ENCODE assay signal across 14 cellular contexts in genomic region chr10:34314457-34314856, GRCh38.
DNase-seq lines count a peak whose midpoint lies in the region; ATAC-seq, FAIRE-seq and TF ChIP-seq lines count a peak whose summit lies in the region.
"Had no signal": no experiment of that assay in that cellular context is flagged by ENCODE, and none has a peak within 500 bp of the region (broad histone marks: within the 10 kb centered on the region; RNA-seq: fewer than 3 reads in every experiment).

No MANE protein-coding gene starts in this region.

- FAIRE-seq in HepG2 (lab: Jason Lieb, UNC): no peak
- FAIRE-seq: D721Med, H54 had no signal

- H3K9ac ChIP-seq in HepG2 (ENCODE audit: insufficient read depth, low read depth, low read length) (no peak overlapping the region), IMR-90 (ENCODE audit: low read depth, low read length) (no peak overlapping the region), mesendoderm (ENCODE audit: low read length) (no peak overlapping the region)

- in situ Hi-C loops in HepG2 (cut with HindIII; ENCODE audit: extremely low pct_ligation_motif_present, low pct_unique_long_range_greater_than_20kb) (no loop called here), IMR-90 (cut with MboI; ENCODE audit: low sequenced_read_pairs) (no loop called here), KBM-7 (cut with MboI; ENCODE audit: low pct_unique_long_range_greater_than_20kb, low sequenced_read_pairs) (no loop called here)

- H3K4me1 ChIP-seq in HepG2 (ENCODE audit: insufficient read depth, low read length) (peaks cover 3% of the 10 kb centered on the region; the same call in 1 of the 2 replicates), right lobe of liver (no peaks in the 10 kb centered on the region), IMR-90 (ENCODE audit: control insufficient read depth, insufficient read depth, low read length) (peaks cover 6% of the 10 kb centered on the region), mesendoderm (ENCODE audit: control insufficient read depth, low read depth, low read length) (peaks cover 2% of the 10 kb centered on the region)

- TF ChIP-seq CTCF in HepG2 (CRISPR knock-in tag; IDR thresholded peaks at IDR 0.05) (no peak), right lobe of liver (IDR thresholded peaks at IDR 0.05) (no peak), IMR-90 (conservative IDR thresholded peaks at IDR 0.05; ENCODE audit: low read depth, low read length) (no peak)

- intact Hi-C loops in HepG2 (cut with micrococcal nuclease; ENCODE audit: unreplicated experiment) (no loop called here), right lobe of liver (cut with DNase I) (no loop called here), IMR-90 (cut with micrococcal nuclease) (no loop called here)

- H3K27me3 Mint-ChIP-seq in activated CD4-positive, alpha-beta memory T cell treated with anti-CD3 and anti-CD28 coated beads, Interleukin-2, amount 10 ng/mL, durations not matched to agents 7 days and 5 days: no peaks in the 10 kb centered on the region
- H3K27me3 Mint-ChIP-seq: B cell; CD4-positive, alpha-beta memory T cell had no signal

- BruUV-seq in HepG2 (replicated peaks; lab: Mats Ljungman, UMichigan): no TSS peak
- BruUV-seq in IMR-90 (replicated peaks; lab: Mats Ljungman, UMichigan): no TSS peak

- no peak overlapping the region for H4K8ac ChIP-seq in IMR-90 (ENCODE audit: low read depth in 2 of 2, low read length in 2 of 2)
- H4K8ac ChIP-seq in mesendoderm (ENCODE audit: low read depth, low read length): no peak overlapping the region

- TF ChIP-seq EP300 in HepG2 (IDR thresholded peaks at IDR 0.05; ENCODE audit: low read depth in 2 of 2, low read length in 2 of 2) (no peak), HepG2 (CRISPR knock-in tag; IDR thresholded peaks at IDR 0.05; ENCODE audit: borderline replicate concordance) (no peak)

- 97% methylated on average over 5 of the region's 5 CpGs for WGBS in HepG2 (ENCODE audit: low lambda C conversion rate)
- WGBS in right lobe of liver (ENCODE audit: insufficient coverage, low coverage, low lambda C conversion rate, missing lambda C conversion rate): 100% methylated on average over 4 of the region's 5 CpGs
- WGBS in IMR-90 (ENCODE audit: extremely low coverage in 2 of 2, insufficient read length in 1 of 2), 2 experiments: 100% methylated on average over 2 of the region's 5 CpGs; no CpG with 5 or more reads in 1 of the 2 experiments
- no CpG with 5 or more reads among the region's 5 CpGs for WGBS in mesendoderm (ENCODE audit: extremely low coverage, insufficient coverage, low lambda C conversion rate)

- H3K27me3 ChIP-seq in HepG2 (ENCODE audit: control insufficient read depth in 1 of 2, insufficient read depth in 2 of 2, low read length in 2 of 2) (no peaks in the 10 kb centered on the region), right lobe of liver (no peaks in the 10 kb centered on the region), IMR-90 (ENCODE audit: control insufficient read depth, insufficient read depth, low read length) (no peaks in the 10 kb centered on the region), mesendoderm (ENCODE audit: insufficient read depth, low read length, poor library complexity) (no peaks in the 10 kb centered on the region)

- H3K4ac ChIP-seq in IMR-90 (ENCODE audit: low read depth, low read length) (no peak overlapping the region), mesendoderm (ENCODE audit: low read depth, low read length) (no peak overlapping the region)

- H3K4me1 Mint-ChIP-seq in activated CD4-positive, alpha-beta memory T cell treated with anti-CD3 and anti-CD28 coated beads, Interleukin-2, amount 10 ng/mL, durations not matched to agents 7 days and 5 days: no peaks in the 10 kb centered on the region
- H3K4me1 Mint-ChIP-seq: B cell had no signal

- H3K27ac Mint-ChIP-seq in activated CD4-positive, alpha-beta memory T cell treated with anti-CD3 and anti-CD28 coated beads, Interleukin-2, amount 10 ng/mL, durations not matched to agents 7 days and 5 days: no peak overlapping the region
- H3K27ac Mint-ChIP-seq: B cell; CD4-positive, alpha-beta memory T cell had no signal

- no peak overlapping the region for H3K23ac ChIP-seq in IMR-90 (ENCODE audit: low read depth, low read length)
- no peak overlapping the region for H3K23ac ChIP-seq in mesendoderm (ENCODE audit: low read length)

- CTCF ChIA-PET in HepG2 (lab: Yijun Ruan, JAX; ENCODE audit: low intra/inter-chr PET ratio, low total read pairs): no interaction called here
- CTCF ChIA-PET in IMR-90 (lab: Yijun Ruan, JAX): interaction anchor here (0.6 kb wide), 1 partner anchor 11 kb away, joined by 3 read pairs; no protein-coding TSS in a partner anchor
- CTCF ChIA-PET in activated CD4-positive, alpha-beta memory T cell treated with anti-CD3 and anti-CD28 coated beads, Interleukin-2, amount 10 ng/mL, durations not matched to agents 7 days and 5 days (lab: Charles Lee): no interaction called here

- H3K79me2 ChIP-seq in HepG2 (ENCODE audit: insufficient read depth, low read length) (no peaks in the 10 kb centered on the region), mesendoderm (ENCODE audit: control insufficient read depth, insufficient read depth, low read length) (no peaks in the 10 kb centered on the region)

- H2BK120ac ChIP-seq in IMR-90 (ENCODE audit: low read depth, low read length): no peak overlapping the region
- H2BK120ac ChIP-seq in mesendoderm (ENCODE audit: low read depth, low read length): no peak overlapping the region

- H3K4me3 ChIP-seq in HepG2 (replicated peaks in 1 of 3; ENCODE audit: insufficient read depth in 1 of 3, low read depth in 2 of 3, low read length in 3 of 3) (no peak overlapping the region), right lobe of liver (no peak overlapping the region), IMR-90 (ENCODE audit: insufficient read depth, low read depth, low read length) (no peak overlapping the region), mesendoderm (ENCODE audit: low read length) (no peak overlapping the region)

- H3K4me2 ChIP-seq in HepG2 (ENCODE audit: low read depth, low read length) (no peak overlapping the region), IMR-90 (ENCODE audit: low read depth, low read length) (no peak overlapping the region), mesendoderm (ENCODE audit: low read length) (no peak overlapping the region)

- H2AK5ac ChIP-seq in IMR-90 (ENCODE audit: low read depth, low read length) (no peak overlapping the region), mesendoderm (ENCODE audit: low read length) (no peak overlapping the region)

- no peak for TF ChIP-seq RAD21 in HepG2 (CRISPR knock-in tag; IDR thresholded peaks at IDR 0.05)
- TF ChIP-seq RAD21 in IMR-90 (IDR thresholded peaks at IDR 0.05; ENCODE audit: low read length): no peak

- ATAC-seq in HepG2 (no peak), right lobe of liver (no peak), IMR-90 (ENCODE audit: low read depth) (no peak)
- ATAC-seq: HCT116 had no signal

- H3K36me3 ChIP-seq in HepG2 (replicated peaks in 1 of 2; ENCODE audit: control insufficient read depth in 1 of 2, insufficient read depth in 2 of 2, low read length in 2 of 2) (peaks cover 10 to 13% of the 10 kb centered on the region in 2 experiments; a peak in 4 of 5 replicates), right lobe of liver (no peaks in the 10 kb centered on the region), IMR-90 (ENCODE audit: control insufficient read depth, insufficient read depth, low read length) (peaks cover 2% of the 10 kb centered on the region; the same call in 1 of the 2 replicates), mesendoderm (ENCODE audit: control insufficient read depth, insufficient read depth, low read length) (no peaks in the 10 kb centered on the region)

- H4K5ac ChIP-seq in IMR-90 (ENCODE audit: low read depth, low read length) (no peak overlapping the region), mesendoderm (ENCODE audit: low read length) (no peak overlapping the region)

- no peak overlapping the region for H2AK9ac ChIP-seq in IMR-90 (replicated peaks; ENCODE audit: low read depth, low read length, poor library complexity)

- H4K91ac ChIP-seq in IMR-90 (ENCODE audit: insufficient read depth, low read depth, low read length): no peak overlapping the region

- no peaks in the 10 kb centered on the region for H3K36me3 Mint-ChIP-seq in activated CD4-positive, alpha-beta memory T cell treated with anti-CD3 and anti-CD28 coated beads, Interleukin-2, amount 10 ng/mL, durations not matched to agents 7 days and 5 days (ENCODE audit: low read depth)
- H3K36me3 Mint-ChIP-seq: CD4-positive, alpha-beta memory T cell had no signal

- H3K79me1 ChIP-seq in IMR-90 (ENCODE audit: low read depth in 1 of 2, low read length in 2 of 2) (no peaks in the 10 kb centered on the region), mesendoderm (ENCODE audit: low read length) (no peaks in the 10 kb centered on the region)

- peaks cover 4% of the 10 kb centered on the region for H3K9me1 ChIP-seq in IMR-90 (ENCODE audit: insufficient read depth, low read length)

- TF ChIP-seq POLR2A in HepG2 (IDR thresholded peaks at IDR 0.05; ENCODE audit: insufficient read depth in 1 of 2, low read depth in 2 of 2, low read length in 2 of 2) (no peak), right lobe of liver (IDR thresholded peaks at IDR 0.05) (no peak), IMR-90 (IDR thresholded peaks at IDR 0.05; ENCODE audit: low read depth, low read length) (no peak)

- H3K18ac ChIP-seq in IMR-90 (ENCODE audit: low read depth, low read length): no peak overlapping the region
- no peak overlapping the region for H3K18ac ChIP-seq in mesendoderm (ENCODE audit: low read length)

- H4K20me1 ChIP-seq in HepG2 (ENCODE audit: insufficient read depth, low read length): no peaks in the 10 kb centered on the region
- H4K20me1 ChIP-seq in IMR-90 (ENCODE audit: insufficient read depth, low read length): peaks cover 3% of the 10 kb centered on the region; the same call in 1 of the 2 replicates

- H3K4me3 Mint-ChIP-seq in activated CD4-positive, alpha-beta memory T cell treated with anti-CD3 and anti-CD28 coated beads, Interleukin-2, amount 10 ng/mL, durations not matched to agents 7 days and 5 days: no peak overlapping the region
- H3K4me3 Mint-ChIP-seq: B cell; CD4-positive, alpha-beta memory T cell had no signal

- H2BK15ac ChIP-seq in IMR-90 (ENCODE audit: low read depth, low read length): no peak overlapping the region
- no peak overlapping the region for H2BK15ac ChIP-seq in mesendoderm (replicated peaks; ENCODE audit: low read depth)

- H3K27ac ChIP-seq in HepG2 (ENCODE audit: extremely low read length, insufficient read depth, low read length) (no peak overlapping the region), right lobe of liver (no peak overlapping the region), IMR-90 (ENCODE audit: insufficient read depth, low read length) (no peak overlapping the region), mesendoderm (ENCODE audit: low read depth, low read length) (no peak overlapping the region)
- H3K27ac ChIP-seq: C4-2B, HL-60 had no signal

- POLR2A ChIA-PET in HepG2 (lab: Yijun Ruan, JAX) (no interaction called here), IMR-90 (lab: Charles Lee; ENCODE audit: unreplicated experiment) (no interaction called here)
- POLR2A ChIA-PET in activated CD4-positive, alpha-beta memory T cell treated with anti-CD3 and anti-CD28 coated beads, Interleukin-2, amount 10 ng/mL, durations not matched to agents 7 days and 5 days (lab: Charles Lee): no interaction called here

- no peaks in the 10 kb centered on the region for H3K9me3 Mint-ChIP-seq in activated CD4-positive, alpha-beta memory T cell treated with anti-CD3 and anti-CD28 coated beads, Interleukin-2, amount 10 ng/mL, durations not matched to agents 7 days and 5 days

- H3K56ac ChIP-seq in IMR-90 (ENCODE audit: extremely low read depth, insufficient read depth, low read length) (no peak overlapping the region), mesendoderm (ENCODE audit: low read length) (no peak overlapping the region)

- no peak overlapping the region for H2AFZ ChIP-seq in HepG2 (ENCODE audit: low read length)
- no peak overlapping the region for H2AFZ ChIP-seq in IMR-90 (replicated peaks; ENCODE audit: low read length, poor library complexity)

- H2BK5ac ChIP-seq in IMR-90 (ENCODE audit: low read depth, low read length, poor library complexity, severe bottlenecking) (no peak overlapping the region), mesendoderm (ENCODE audit: low read length) (no peak overlapping the region)

- H3K9me3 ChIP-seq in HepG2 (ENCODE audit: low read length) (no peaks in the 10 kb centered on the region), right lobe of liver (no peaks in the 10 kb centered on the region), IMR-90 (ENCODE audit: control insufficient read depth, insufficient read depth, low read length) (no peaks in the 10 kb centered on the region)

- H2BK20ac ChIP-seq in IMR-90 (ENCODE audit: low read depth, low read length): no peak overlapping the region

- no peak for DNase-seq in HepG2 (ENCODE audit: low spot score)
- DNase-seq in right lobe of liver: no peak
- no peak for DNase-seq in IMR-90
- DNase-seq in mesendoderm: peak; percentile 38
- DNase-seq in KBM-7: no peak
- DNase-seq in COR-L47 (lab: John Stamatoyannopoulos, UW): no peak
- no peak for DNase-seq in activated CD4-positive, alpha-beta memory T cell treated with anti-CD3 and anti-CD28 coated beads, Interleukin-2, amount 10 ng/mL, durations not matched to agents 7 days and 5 days
- DNase-seq: CD4-positive, alpha-beta memory T cell had no signal

- H3K14ac ChIP-seq in IMR-90 (replicated peaks; ENCODE audit: low read depth, low read length): no peak overlapping the region

- dilution Hi-C loops in IMR-90 (cut with HindIII; ENCODE audit: low sequenced_read_pairs, unreplicated experiment): no loop called here
